8 cellular contexts compared by ENCODE assay signal in genomic region chr11:44564198-44564597, GRCh38. TPM values are rescaled to one million over a fixed set of nuclear protein-coding genes. Genes with fewer than 3 reads are reported as not detected.
DNase-seq lines count a peak whose midpoint lies in the region; TF ChIP-seq lines count a peak whose summit lies in the region.

No MANE protein-coding gene starts in this region.

- no TSS peak for BruUV-seq in OCI-LY7 (replicated peaks; lab: Mats Ljungman, UMichigan)

- POLR2A ChIA-PET in OCI-LY7 (lab: Charles Lee) = interaction anchor here (0.6 to 0.7 kb wide), 2 partner anchors 46 to 225 kb away, joined by 3 to 4 read pairs; no protein-coding TSS in a partner anchor

- peak overlapping the region; percentile 43; the same call in 1 of the 2 replicates for H2AFZ ChIP-seq in OCI-LY7 (ENCODE audit: low read length)

- TF ChIP-seq CTCF in HL-60 (IDR thresholded peaks at IDR 0.05; ENCODE audit: insufficient read depth, low read length) (no peak), OCI-LY7 (conservative IDR thresholded peaks at IDR 0.05; ENCODE audit: low read length) (no peak), lower leg skin (IDR thresholded peaks at IDR 0.05) (no peak)

- intact Hi-C loops in OCI-LY7 (cut with micrococcal nuclease; ENCODE audit: unreplicated experiment) (loop anchor here (10.0 kb wide), 1 partner anchor 521 kb away; no protein-coding TSS in a partner anchor), lower leg skin (cut with DNase I; ENCODE audit: low total_unique reads) (loop anchor here (5.0 kb wide), 1 partner anchor 43 kb away; no protein-coding TSS in a partner anchor)

- no peak overlapping the region for H3K4me3 ChIP-seq in HL-60 (replicated peaks; ENCODE audit: insufficient read depth, low read length)
- no peak overlapping the region for H3K4me3 ChIP-seq in OCI-LY7 (ENCODE audit: low read depth, low read length, poor library complexity, severe bottlenecking)
- H3K4me3 ChIP-seq in esophagus (ENCODE audit: low read depth in 1 of 2, low read length in 2 of 2) = no peak overlapping the region
- peak overlapping the region; percentile 60 to 73 (median 69) for H3K4me3 ChIP-seq in skeletal muscle tissue (ENCODE audit: low read length in 3 of 3)
- no peak overlapping the region for H3K4me3 ChIP-seq in lower leg skin (ENCODE audit: low read depth, poor library complexity, severe bottlenecking)

- no peaks in the 10 kb centered on the region for H3K9me2 ChIP-seq in OCI-LY7 (ENCODE audit: insufficient read depth, low read length)

- no peak overlapping the region for H3K4me2 ChIP-seq in OCI-LY7 (ENCODE audit: low read length)

- CTCF ChIA-PET in OCI-LY7 (lab: Charles Lee; ENCODE audit: unreplicated experiment) = no interaction called here

- H3K27ac ChIP-seq in HL-60 (replicated peaks) = peak overlapping the region; percentile 45
- no peak overlapping the region for H3K27ac ChIP-seq in OCI-LY7 (ENCODE audit: low read depth, low read length, poor library complexity, severe bottlenecking)
- peak overlapping the region; percentile 97 to 98 for H3K27ac ChIP-seq in esophagus (ENCODE audit: low read depth in 2 of 2, low read length in 1 of 2)
- peak overlapping the region; percentile 99 for H3K27ac ChIP-seq in skeletal muscle tissue (ENCODE audit: low read depth, low read length)

- DNase-seq in HL-60 (ENCODE audit: low read depth in 1 of 2, low spot score in 1 of 2) (no peak), OCI-LY7 (ENCODE audit: low spot score) (no peak), SW 1271 (lab: John Stamatoyannopoulos, UW) (no peak), Ammon's horn (ENCODE audit: low spot score) (no peak), lower leg skin (ENCODE audit: low spot score in 2 of 2) (no peak), NCI-H2171 treated with DMSO at 0.1 percent for 48 hours (lab: John Stamatoyannopoulos, UW) (no peak)

- H3K36me3 ChIP-seq in OCI-LY7 (ENCODE audit: insufficient read depth, low read length) (no peaks in the 10 kb centered on the region), esophagus (ENCODE audit: control insufficient read depth in 2 of 2, insufficient read depth in 2 of 2, low read length in 1 of 2) (no peaks in the 10 kb centered on the region), skeletal muscle tissue (ENCODE audit: control insufficient read depth in 3 of 3, insufficient read depth in 3 of 3, low read length in 3 of 3) (no peaks in the 10 kb centered on the region)

- peaks cover 42% of the 10 kb centered on the region for H3K4me1 ChIP-seq in OCI-LY7 (ENCODE audit: insufficient read depth, low read length, poor library complexity, severe bottlenecking)
- H3K4me1 ChIP-seq in esophagus (ENCODE audit: control insufficient read depth in 2 of 2, insufficient read depth in 2 of 2, low read length in 1 of 2) = peaks cover 10 to 39% of the 10 kb centered on the region in 2 donors
- H3K4me1 ChIP-seq in skeletal muscle tissue (ENCODE audit: control insufficient read depth in 3 of 3, insufficient read depth in 3 of 3, low read length in 3 of 3) = peaks cover 32 to 51% (median 37%) of the 10 kb centered on the region in 3 donors

- H3K9me3 ChIP-seq in OCI-LY7 (ENCODE audit: low read length) (no peaks in the 10 kb centered on the region), esophagus (ENCODE audit: control insufficient read depth in 2 of 2, insufficient read depth in 1 of 2, low read depth in 1 of 2, low read length in 1 of 2) (no peaks in the 10 kb centered on the region), skeletal muscle tissue (ENCODE audit: control insufficient read depth in 3 of 3, low read length in 3 of 3) (no peaks in the 10 kb centered on the region)

- no peaks in the 10 kb centered on the region for H3K79me2 ChIP-seq in OCI-LY7 (ENCODE audit: insufficient read depth, low read depth, low read length)

- H3K9ac ChIP-seq in skeletal muscle tissue (ENCODE audit: low read depth in 1 of 3, low read length in 3 of 3) = peak overlapping the region; percentile 85 to 91 (median 87)

- H3K27me3 ChIP-seq in HL-60 (ENCODE audit: insufficient read depth, poor library complexity, severe bottlenecking) = no peaks in the 10 kb centered on the region
- no peaks in the 10 kb centered on the region for H3K27me3 ChIP-seq in esophagus (ENCODE audit: control insufficient read depth in 1 of 2, insufficient read depth in 2 of 2, low read length in 2 of 2)
- no peaks in the 10 kb centered on the region for H3K27me3 ChIP-seq in skeletal muscle tissue (ENCODE audit: control insufficient read depth in 3 of 3, insufficient read depth in 3 of 3, low read length in 3 of 3)

- TF ChIP-seq POLR2A in lower leg skin (IDR thresholded peaks at IDR 0.05) = no peak

- H4K20me1 ChIP-seq in OCI-LY7 (ENCODE audit: insufficient read depth, low read length) = no peaks in the 10 kb centered on the region

- WGBS in esophagus, 2 donors = 34 to 39% methylated on average over 8 of the region's 8 CpGs
- 31 to 40% methylated on average over 8 of the region's 8 CpGs for WGBS in lower leg skin, 2 donors

RNA-seq across cellular contexts. Expression of gene CD82, which starts 1.3 kb away (rescaled TPM):
- total RNA-seq in OCI-LY7 (2014; rRNA removed; shearing (Covaris generic)) = 1.2 and 1.8 TPM in 2 replicates
- total RNA-seq in OCI-LY7 (2022) (3.4 and 6.4 TPM in 2 replicates), skeletal muscle tissue (35.5 TPM), lower leg skin (10 to 100 TPM; 47.1 to 95.4 (median 76.6) TPM)
- 100 to 1,000 TPM; 123 to 266 TPM for polyA plus RNA-seq in esophagus

Comparison
In these comparisons a context has a peak if more than half of its experiments do, and no peak if none do; other contexts are left out.
1. H3K4me3 ChIP-seq: peak in skeletal muscle tissue (3 of 3); none in HL-60 (single experiment), OCI-LY7 (single experiment), esophagus (0 of 2) and lower leg skin (single experiment).